1 cellular context compared by ENCODE assay signal in the genomic region with DNA sequence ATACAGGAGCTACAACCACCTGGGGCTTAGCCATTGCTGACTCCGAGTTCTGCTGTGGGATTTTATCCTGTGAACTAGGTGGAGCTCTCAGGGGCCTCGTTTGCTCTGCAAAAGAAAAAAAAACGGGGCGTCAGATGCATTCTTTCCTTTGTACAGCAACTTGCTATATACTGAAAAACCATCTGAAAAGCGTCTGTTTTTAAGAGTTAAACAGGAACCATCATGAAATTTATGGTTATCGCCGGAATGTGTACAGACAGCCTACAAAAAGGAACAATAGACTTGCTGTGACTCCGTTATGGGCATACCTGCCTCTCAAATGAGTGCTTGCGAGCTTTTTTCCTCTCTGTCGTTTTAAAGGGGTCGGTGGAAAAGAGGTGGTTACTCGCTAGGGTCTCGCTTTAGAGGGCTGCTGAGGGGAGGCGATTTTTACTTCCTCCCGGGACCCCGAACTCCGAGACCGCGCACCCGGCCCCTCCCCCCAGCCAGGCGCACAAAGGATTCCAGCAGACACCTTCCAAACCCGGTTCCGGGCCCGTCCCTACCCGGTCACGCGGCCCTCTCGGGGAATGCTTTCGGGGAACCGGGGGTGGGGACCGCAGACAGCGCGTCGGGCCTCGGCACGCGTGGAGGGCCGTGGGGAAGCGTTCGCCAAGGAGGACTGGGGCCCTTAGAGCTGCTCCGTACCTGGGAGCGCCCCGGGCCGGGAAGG.
TF ChIP-seq lines count a peak whose summit lies in the region.

No MANE protein-coding gene starts in this region.

TF ChIP-seq in HepG2, 621 proteins besides CTCF, POLR2A, EP300 and RAD21 (continued from another document and continues in another):
- TF ChIP-seq ZNF772 (CRISPR knock-in tag; IDR thresholded peaks at IDR 0.05) (no peak; the same call in 1 of the 2 replicates), ESRRA (CRISPR knock-in tag; IDR thresholded peaks at IDR 0.05; ENCODE audit: low read depth) (0 out of 2 replicates have a peak, but pooled peaks have one; percentile 40), BCL6 (CRISPR knock-in tag; IDR thresholded peaks at IDR 0.05) (peak; percentile 82), ARNT (IDR thresholded peaks at IDR 0.05) (no peak), ZNF382 (CRISPR knock-in tag; IDR thresholded peaks at IDR 0.05; ENCODE audit: borderline replicate concordance) (no peak), TCF12 (IDR thresholded peaks at IDR 0.05) (no peak), TCF12 (CRISPR knock-in tag; IDR thresholded peaks at IDR 0.05) (0 out of 2 replicates have a peak, but pooled peaks have one; percentile 24), ZNF329 (CRISPR knock-in tag; IDR thresholded peaks at IDR 0.05; ENCODE audit: low read depth) (peak; percentile 32; the same call in 1 of the 2 replicates), JUND (CRISPR knock-in tag; IDR thresholded peaks at IDR 0.05) (no peak), ZNF350 (CRISPR knock-in tag; IDR thresholded peaks at IDR 0.05; ENCODE audit: borderline replicate concordance, low read depth) (0 out of 2 replicates have a peak, but pooled peaks have one; percentile 8), PHF8 (CRISPR knock-in tag; IDR thresholded peaks at IDR 0.05) (peak; percentile 84), SOX6 (IDR thresholded peaks at IDR 0.05) (no peak), SOX6 (CRISPR knock-in tag; IDR thresholded peaks at IDR 0.05) (no peak; the same call in 1 of the 2 replicates), ATF7-NPFF (CRISPR knock-in tag; IDR thresholded peaks at IDR 0.05; ENCODE audit: low read depth) (no peak), ZBED4 (CRISPR knock-in tag; IDR thresholded peaks at IDR 0.05; ENCODE audit: borderline replicate concordance) (0 out of 2 replicates have a peak, but pooled peaks have one; percentile 1), ZNF143 (CRISPR knock-in tag; IDR thresholded peaks at IDR 0.05) (no peak), ZNF317 (CRISPR knock-in tag; IDR thresholded peaks at IDR 0.05) (0 out of 2 replicates have a peak, but pooled peaks have one; percentile 48), NFAT5 (CRISPR knock-in tag; IDR thresholded peaks at IDR 0.05) (no peak), SNAI1 (CRISPR knock-in tag; IDR thresholded peaks at IDR 0.05; ENCODE audit: borderline replicate concordance) (peak; percentile 71; the same call in 1 of the 2 replicates), SRSF4 (IDR thresholded peaks at IDR 0.05; ENCODE audit: low read depth, low read length, poor library complexity, severe bottlenecking) (no peak), ZNF550 (CRISPR knock-in tag; IDR thresholded peaks at IDR 0.05; ENCODE audit: borderline replicate concordance) (no peak), ZNF605 (CRISPR knock-in tag; IDR thresholded peaks at IDR 0.05) (peak; percentile 65; the same call in 1 of the 2 replicates), ZNF747 (CRISPR knock-in tag; IDR thresholded peaks at IDR 0.05; ENCODE audit: borderline replicate concordance) (no peak), TBX2 (CRISPR knock-in tag; IDR thresholded peaks at IDR 0.05; ENCODE audit: borderline replicate concordance) (no peak), ZNF788 (CRISPR knock-in tag; IDR thresholded peaks at IDR 0.05; ENCODE audit: borderline replicate concordance) (no peak), MTA1 (CRISPR knock-in tag; IDR thresholded peaks at IDR 0.05; ENCODE audit: borderline replicate concordance) (no peak), ZNF501 (CRISPR knock-in tag; IDR thresholded peaks at IDR 0.05) (peak; percentile 26; the same call in 1 of the 2 replicates), ZNF367 (CRISPR knock-in tag; IDR thresholded peaks at IDR 0.05; ENCODE audit: borderline replicate concordance) (no peak; the same call in 1 of the 2 replicates), CBFB (CRISPR knock-in tag; IDR thresholded peaks at IDR 0.05) (0 out of 2 replicates have a peak, but pooled peaks have one; percentile 1), ZFP36L2 (CRISPR knock-in tag; IDR thresholded peaks at IDR 0.05) (no peak), ZFX (CRISPR knock-in tag; IDR thresholded peaks at IDR 0.05; ENCODE audit: low read depth) (no peak; the same call in 1 of the 2 replicates), GTF3A (CRISPR knock-in tag; conservative IDR thresholded peaks at IDR 0.05) (0 out of 2 replicates have a peak, but pooled peaks have one; percentile 38)
- TF ChIP-seq, protein P1, sequence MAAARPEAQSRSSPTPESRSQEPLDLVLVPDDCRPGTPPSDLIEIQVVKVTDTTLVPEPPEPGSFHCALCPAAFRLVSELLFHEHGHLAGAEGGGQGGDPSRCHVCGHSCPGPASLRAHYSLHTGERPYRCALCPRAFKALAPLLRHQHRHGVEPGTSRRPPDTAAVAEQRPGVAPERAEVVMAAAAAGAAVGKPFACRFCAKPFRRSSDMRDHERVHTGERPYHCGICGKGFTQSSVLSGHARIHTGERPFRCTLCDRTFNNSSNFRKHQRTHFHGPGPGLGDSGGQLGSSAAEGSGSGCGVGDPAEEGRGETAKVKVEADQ (CRISPR knock-in tag; IDR thresholded peaks at IDR 0.05; ENCODE audit: borderline replicate concordance): peak; percentile 13; the same call in 1 of the 2 replicates
- TF ChIP-seq, protein P2, sequence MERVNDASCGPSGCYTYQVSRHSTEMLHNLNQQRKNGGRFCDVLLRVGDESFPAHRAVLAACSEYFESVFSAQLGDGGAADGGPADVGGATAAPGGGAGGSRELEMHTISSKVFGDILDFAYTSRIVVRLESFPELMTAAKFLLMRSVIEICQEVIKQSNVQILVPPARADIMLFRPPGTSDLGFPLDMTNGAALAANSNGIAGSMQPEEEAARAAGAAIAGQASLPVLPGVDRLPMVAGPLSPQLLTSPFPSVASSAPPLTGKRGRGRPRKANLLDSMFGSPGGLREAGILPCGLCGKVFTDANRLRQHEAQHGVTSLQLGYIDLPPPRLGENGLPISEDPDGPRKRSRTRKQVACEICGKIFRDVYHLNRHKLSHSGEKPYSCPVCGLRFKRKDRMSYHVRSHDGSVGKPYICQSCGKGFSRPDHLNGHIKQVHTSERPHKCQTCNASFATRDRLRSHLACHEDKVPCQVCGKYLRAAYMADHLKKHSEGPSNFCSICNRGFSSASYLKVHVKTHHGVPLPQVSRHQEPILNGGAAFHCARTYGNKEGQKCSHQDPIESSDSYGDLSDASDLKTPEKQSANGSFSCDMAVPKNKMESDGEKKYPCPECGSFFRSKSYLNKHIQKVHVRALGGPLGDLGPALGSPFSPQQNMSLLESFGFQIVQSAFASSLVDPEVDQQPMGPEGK (CRISPR knock-in tag; IDR thresholded peaks at IDR 0.05): no peak
- TF ChIP-seq, protein P3, sequence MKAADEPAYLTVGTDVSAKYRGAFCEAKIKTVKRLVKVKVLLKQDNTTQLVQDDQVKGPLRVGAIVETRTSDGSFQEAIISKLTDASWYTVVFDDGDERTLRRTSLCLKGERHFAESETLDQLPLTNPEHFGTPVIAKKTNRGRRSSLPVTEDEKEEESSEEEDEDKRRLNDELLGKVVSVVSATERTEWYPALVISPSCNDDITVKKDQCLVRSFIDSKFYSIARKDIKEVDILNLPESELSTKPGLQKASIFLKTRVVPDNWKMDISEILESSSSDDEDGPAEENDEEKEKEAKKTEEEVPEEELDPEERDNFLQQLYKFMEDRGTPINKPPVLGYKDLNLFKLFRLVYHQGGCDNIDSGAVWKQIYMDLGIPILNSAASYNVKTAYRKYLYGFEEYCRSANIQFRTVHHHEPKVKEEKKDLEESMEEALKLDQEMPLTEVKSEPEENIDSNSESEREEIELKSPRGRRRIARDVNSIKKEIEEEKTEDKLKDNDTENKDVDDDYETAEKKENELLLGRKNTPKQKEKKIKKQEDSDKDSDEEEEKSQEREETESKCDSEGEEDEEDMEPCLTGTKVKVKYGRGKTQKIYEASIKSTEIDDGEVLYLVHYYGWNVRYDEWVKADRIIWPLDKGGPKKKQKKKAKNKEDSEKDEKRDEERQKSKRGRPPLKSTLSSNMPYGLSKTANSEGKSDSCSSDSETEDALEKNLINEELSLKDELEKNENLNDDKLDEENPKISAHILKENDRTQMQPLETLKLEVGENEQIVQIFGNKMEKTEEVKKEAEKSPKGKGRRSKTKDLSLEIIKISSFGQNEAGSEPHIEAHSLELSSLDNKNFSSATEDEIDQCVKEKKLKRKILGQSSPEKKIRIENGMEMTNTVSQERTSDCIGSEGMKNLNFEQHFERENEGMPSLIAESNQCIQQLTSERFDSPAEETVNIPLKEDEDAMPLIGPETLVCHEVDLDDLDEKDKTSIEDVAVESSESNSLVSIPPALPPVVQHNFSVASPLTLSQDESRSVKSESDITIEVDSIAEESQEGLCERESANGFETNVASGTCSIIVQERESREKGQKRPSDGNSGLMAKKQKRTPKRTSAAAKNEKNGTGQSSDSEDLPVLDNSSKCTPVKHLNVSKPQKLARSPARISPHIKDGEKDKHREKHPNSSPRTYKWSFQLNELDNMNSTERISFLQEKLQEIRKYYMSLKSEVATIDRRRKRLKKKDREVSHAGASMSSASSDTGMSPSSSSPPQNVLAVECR (CRISPR knock-in tag; IDR thresholded peaks at IDR 0.05; ENCODE audit: borderline replicate concordance): peak; percentile 69
- TF ChIP-seq, protein P4, sequence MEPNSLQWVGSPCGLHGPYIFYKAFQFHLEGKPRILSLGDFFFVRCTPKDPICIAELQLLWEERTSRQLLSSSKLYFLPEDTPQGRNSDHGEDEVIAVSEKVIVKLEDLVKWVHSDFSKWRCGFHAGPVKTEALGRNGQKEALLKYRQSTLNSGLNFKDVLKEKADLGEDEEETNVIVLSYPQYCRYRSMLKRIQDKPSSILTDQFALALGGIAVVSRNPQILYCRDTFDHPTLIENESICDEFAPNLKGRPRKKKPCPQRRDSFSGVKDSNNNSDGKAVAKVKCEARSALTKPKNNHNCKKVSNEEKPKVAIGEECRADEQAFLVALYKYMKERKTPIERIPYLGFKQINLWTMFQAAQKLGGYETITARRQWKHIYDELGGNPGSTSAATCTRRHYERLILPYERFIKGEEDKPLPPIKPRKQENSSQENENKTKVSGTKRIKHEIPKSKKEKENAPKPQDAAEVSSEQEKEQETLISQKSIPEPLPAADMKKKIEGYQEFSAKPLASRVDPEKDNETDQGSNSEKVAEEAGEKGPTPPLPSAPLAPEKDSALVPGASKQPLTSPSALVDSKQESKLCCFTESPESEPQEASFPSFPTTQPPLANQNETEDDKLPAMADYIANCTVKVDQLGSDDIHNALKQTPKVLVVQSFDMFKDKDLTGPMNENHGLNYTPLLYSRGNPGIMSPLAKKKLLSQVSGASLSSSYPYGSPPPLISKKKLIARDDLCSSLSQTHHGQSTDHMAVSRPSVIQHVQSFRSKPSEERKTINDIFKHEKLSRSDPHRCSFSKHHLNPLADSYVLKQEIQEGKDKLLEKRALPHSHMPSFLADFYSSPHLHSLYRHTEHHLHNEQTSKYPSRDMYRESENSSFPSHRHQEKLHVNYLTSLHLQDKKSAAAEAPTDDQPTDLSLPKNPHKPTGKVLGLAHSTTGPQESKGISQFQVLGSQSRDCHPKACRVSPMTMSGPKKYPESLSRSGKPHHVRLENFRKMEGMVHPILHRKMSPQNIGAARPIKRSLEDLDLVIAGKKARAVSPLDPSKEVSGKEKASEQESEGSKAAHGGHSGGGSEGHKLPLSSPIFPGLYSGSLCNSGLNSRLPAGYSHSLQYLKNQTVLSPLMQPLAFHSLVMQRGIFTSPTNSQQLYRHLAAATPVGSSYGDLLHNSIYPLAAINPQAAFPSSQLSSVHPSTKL (CRISPR knock-in tag; IDR thresholded peaks at IDR 0.05): no peak
